In genomic region chr7:50531401-50531906, GRCh38 we compare ENCODE assay signal across 9 cellular contexts. TPM values are rescaled to one million over a fixed set of nuclear protein-coding genes. Genes with fewer than 3 reads are reported as not detected.
A peak's percentile ranks its signal among the peaks of the same experiment; 100 is the strongest.
DNase-seq lines count a peak whose midpoint lies in the region; ATAC-seq lines count a peak whose summit lies in the region.
"Had no signal": no experiment of that assay in that cellular context is flagged by ENCODE, and none has a peak within 500 bp of the region (broad histone marks: within the 10 kb centered on the region; RNA-seq: fewer than 3 reads in every experiment).

No MANE protein-coding gene starts in this region.

- peaks cover 3% of the 10 kb centered on the region for H3K4me1 Mint-ChIP-seq in T-helper 17 cell
- H3K4me1 Mint-ChIP-seq: naive B cell had no signal

- no peaks in the 10 kb centered on the region for H3K9me3 ChIP-seq in T-helper 17 cell (ENCODE audit: control insufficient read depth, low read length, poor library complexity, severe bottlenecking)

- no peak overlapping the region for H3K4me3 Mint-ChIP-seq in T-helper 17 cell
- H3K4me3 Mint-ChIP-seq: naive B cell had no signal

- peaks cover 50% of the 10 kb centered on the region for H3K27me3 Mint-ChIP-seq in T-helper 17 cell

- no peak overlapping the region for H3K27ac Mint-ChIP-seq in T-helper 17 cell
- H3K27ac Mint-ChIP-seq: naive B cell had no signal

- DNase-seq in DMS79 (lab: John Stamatoyannopoulos, UW) (peak; percentile 65), NCI-H1105 treated with DMSO at 0.1 percent for 48 hours (lab: John Stamatoyannopoulos, UW) (peak; percentile 97), T-helper 17 cell (no peak), left kidney (ENCODE audit: low read depth, low spot score) (peak; percentile 63), medulla oblongata (ENCODE audit: extremely low spot score) (no peak)
- DNase-seq in activated naive CD4-positive, alpha-beta T cell (lab: John Stamatoyannopoulos, UW), result no peak
- DNase-seq: naive B cell had no signal

- ATAC-seq in T-helper 17 cell, result peak; percentile 48
- ATAC-seq in HG03520 (IDR thresholded peaks at IDR 0.05; ENCODE audit: unreplicated experiment), result no peak
- ATAC-seq in GM21423 (IDR thresholded peaks at IDR 0.05; ENCODE audit: unreplicated experiment), result no peak

- H3K36me3 Mint-ChIP-seq in T-helper 17 cell (ENCODE audit: low read depth), result no peaks in the 10 kb centered on the region
- H3K36me3 Mint-ChIP-seq: naive B cell had no signal

RNA-seq across cellular contexts. Expression of gene DDC, which starts 33.8 kb away (rescaled TPM):
- not detected for total RNA-seq in T-helper 17 cell

Comparison
In these comparisons a context has a peak if more than half of its experiments do, and no peak if none do; other contexts are left out.
1. DNase-seq: peak in DMS79 (single experiment), NCI-H1105 treated with DMSO at 0.1 percent for 48 hours (single experiment) and left kidney (single experiment); none in T-helper 17 cell (0 of 3), activated naive CD4-positive, alpha-beta T cell (0 of 4) and medulla oblongata (single experiment).